In genomic region chr15:23374226-23374625, GRCh38 we compare ENCODE assay signal across 15 cellular contexts. TPM values are rescaled to one million over a fixed set of nuclear protein-coding genes. Genes with fewer than 3 reads are reported as not detected.
DNase-seq lines count a peak whose midpoint lies in the region; ATAC-seq and TF ChIP-seq lines count a peak whose summit lies in the region.
"Not testable (repeated sequence)": the region's sequence is repeated elsewhere in the genome, so short reads cannot be mapped to it uniquely, and the experiment has no call there.
"Had no signal": no experiment of that assay in that cellular context is flagged by ENCODE, and none has a peak within 500 bp of the region (broad histone marks: within the 10 kb centered on the region; RNA-seq: fewer than 3 reads in every experiment).

No MANE protein-coding gene starts in this region.

- not testable (repeated sequence) for H3K4me1 Mint-ChIP-seq in osteocyte (ENCODE audit: unreplicated experiment)

- not testable (repeated sequence) for TF ChIP-seq CTCF in right atrium auricular region (IDR thresholded peaks at IDR 0.05); osteocyte (IDR thresholded peaks at IDR 0.05)

- H3K27ac Mint-ChIP-seq in osteocyte (ENCODE audit: unreplicated experiment), result not testable (repeated sequence)

- not testable (repeated sequence) for H3K27ac ChIP-seq in right atrium auricular region

- not testable (repeated sequence) for H3K4me1 ChIP-seq in right atrium auricular region

- not testable (repeated sequence) for H3K27me3 ChIP-seq in right atrium auricular region

- H3K27me3 Mint-ChIP-seq in osteocyte (ENCODE audit: unreplicated experiment), result not testable (repeated sequence)

- H3K9me3 ChIP-seq in right atrium auricular region, result not testable (repeated sequence)

- DNase-seq in NCI-H82 (lab: John Stamatoyannopoulos, UW), result peak; percentile 47
- peak; percentile 55 for DNase-seq in right atrium auricular region (ENCODE audit: low spot score)
- DNase-seq in osteocyte (ENCODE audit: extremely low spot score, unreplicated experiment), result peak; percentile 13

- not testable (repeated sequence) for H3K9me3 Mint-ChIP-seq in osteocyte (ENCODE audit: unreplicated experiment)

- H3K36me3 Mint-ChIP-seq in osteocyte (ENCODE audit: unreplicated experiment), result not testable (repeated sequence)

- not testable (repeated sequence) for H3K36me3 ChIP-seq in right atrium auricular region

- ATAC-seq in esophagus mucosa, result peak; percentile 93

- not testable (repeated sequence) for H3K4me3 Mint-ChIP-seq in osteocyte (ENCODE audit: unreplicated experiment)

- not testable (repeated sequence) for H3K4me3 ChIP-seq in right atrium auricular region

RNA-seq across cellular contexts. Expression of gene GOLGA8S, which starts 19.7 kb away (rescaled TPM):
- total RNA-seq in esophagus mucosa, result 0.24 TPM
- total RNA-seq in right atrium auricular region, result under 1 TPM; 0.31 to 0.33 TPM
- total RNA-seq in osteocyte, result 0.30 and 0.44 TPM in 2 replicates
- total RNA-seq: A172; A673; B cell; Caco-2; CD4-positive, CD25-positive, alpha-beta regulatory T cell; Daoy had no signal

RNA-seq across cellular contexts. Expression of gene GOLGA6L26, which starts 40.2 kb away (rescaled TPM):
- not detected for total RNA-seq in esophagus mucosa
- total RNA-seq in right atrium auricular region, result not detected
- total RNA-seq in osteocyte, result not detected in 2 replicates
- total RNA-seq: A172; A673; B cell; Caco-2; Calu3; CD4-positive, alpha-beta memory T cell; CD4-positive, alpha-beta T cell; CD4-positive, CD25-positive, alpha-beta regulatory T cell; CD8-positive, alpha-beta memory T cell; CD8-positive, alpha-beta T cell; Daoy had no signal
